ENCODE assay signal across 9 cellular contexts in the genomic region with DNA sequence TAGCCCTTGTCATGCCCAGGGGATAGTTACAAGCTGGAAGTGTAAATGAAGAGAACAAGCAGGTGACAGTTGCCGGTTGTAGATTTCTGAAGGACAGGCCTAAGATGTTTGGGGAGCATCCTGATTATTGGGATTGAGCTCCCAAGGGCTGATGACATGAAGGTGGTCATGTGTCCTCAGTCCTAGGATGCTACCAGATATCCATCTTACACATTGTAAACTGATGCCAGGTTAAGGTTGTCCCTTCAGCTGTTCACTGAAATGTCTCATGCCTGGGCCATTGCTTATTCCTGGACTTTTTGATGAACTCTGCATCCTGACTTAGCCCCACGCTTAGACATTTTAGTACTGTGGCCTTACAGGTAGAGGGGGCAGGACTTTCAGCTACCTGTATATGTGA. TPM values are rescaled to one million over a fixed set of nuclear protein-coding genes. Genes with fewer than 3 reads are reported as not detected.
DNase-seq lines count a peak whose midpoint lies in the region; ATAC-seq and TF ChIP-seq lines count a peak whose summit lies in the region.
"Had no signal": no experiment of that assay in that cellular context is flagged by ENCODE, and none has a peak within 500 bp of the region (broad histone marks: within the 10 kb centered on the region; RNA-seq: fewer than 3 reads in every experiment).

No MANE protein-coding gene starts in this region.

- intact Hi-C loops in dorsolateral prefrontal cortex (cut with DNase I): loop anchor here (2.0 to 5.0 kb wide), 3 partner anchors 47 to 143 kb away; a partner anchor contains a TSS

- TF ChIP-seq CTCF in MM.1S (IDR thresholded peaks at IDR 0.05; ENCODE audit: low read length) (0 out of 2 replicates have a peak, but pooled peaks have one; percentile 4), dorsolateral prefrontal cortex (IDR thresholded peaks at IDR 0.05 in 54 of 56, conservative IDR thresholded peaks at IDR 0.05 in 2 of 56; ENCODE audit: low read depth in 1 of 56, partially characterized antibody in 56 of 56) (no peak)

- H3K9me3 Mint-ChIP-seq in CD4-positive, CD25-positive, alpha-beta regulatory T cell: no peaks in the 10 kb centered on the region

- H3K79me2 ChIP-seq in MM.1S (ENCODE audit: low read length): peaks cover 55% of the 10 kb centered on the region

- no peak for DNase-seq in CD4-positive, CD25-positive, alpha-beta regulatory T cell
- DNase-seq in MM.1S (no peak), dorsolateral prefrontal cortex (no peak), NCI-H2107 treated with DMSO at 0.1 percent for 48 hours (lab: John Stamatoyannopoulos, UW; ENCODE audit: unreplicated experiment) (no peak), NCI-H510A (lab: John Stamatoyannopoulos, UW) (no peak), foreskin melanocyte (no peak)

- H3K4me1 Mint-ChIP-seq in CD4-positive, CD25-positive, alpha-beta regulatory T cell: peaks cover 17 to 62% (median 43%) of the 10 kb centered on the region in 4 donors

- peak overlapping the region; percentile 80 for H3K27ac ChIP-seq in CD4-positive, CD25-positive, alpha-beta regulatory T cell (ENCODE audit: insufficient read depth, low read length, poor library complexity, severe bottlenecking)
- peak overlapping the region; percentile 95 for H3K27ac ChIP-seq in MM.1S (ENCODE audit: low read length)
- H3K27ac ChIP-seq in dorsolateral prefrontal cortex: peak overlapping the region in 29 of 59 donors; percentile 28 to 97 (median 80)

- no peaks in the 10 kb centered on the region; the same call in 1 of the 2 replicates for H4K20me1 ChIP-seq in MM.1S (ENCODE audit: insufficient read depth, low read length)

- H3K4me2 ChIP-seq in MM.1S (ENCODE audit: low read depth, low read length): peak overlapping the region; percentile 99

- no peaks in the 10 kb centered on the region for H3K27me3 ChIP-seq in CD4-positive, CD25-positive, alpha-beta regulatory T cell (ENCODE audit: control insufficient read depth, insufficient read depth, low read length)
- H3K27me3 ChIP-seq in MM.1S (replicated peaks; ENCODE audit: insufficient read depth, low read length) (no peaks in the 10 kb centered on the region), dorsolateral prefrontal cortex (no peaks in the 10 kb centered on the region), neuron (ENCODE audit: insufficient read depth, low read length) (no peaks in the 10 kb centered on the region)

- peaks cover 33% of the 10 kb centered on the region for H3F3A ChIP-seq in MM.1S (ENCODE audit: insufficient read depth, low read length)

- peaks cover 4% of the 10 kb centered on the region for H3K27me3 Mint-ChIP-seq in CD4-positive, CD25-positive, alpha-beta regulatory T cell

- no peaks in the 10 kb centered on the region for H3K36me3 Mint-ChIP-seq in CD4-positive, CD25-positive, alpha-beta regulatory T cell

- no peaks in the 10 kb centered on the region for H3K9me3 ChIP-seq in CD4-positive, CD25-positive, alpha-beta regulatory T cell (ENCODE audit: control insufficient read depth in 2 of 2, low read length in 2 of 2)
- H3K9me3 ChIP-seq in MM.1S (replicated peaks; ENCODE audit: insufficient read depth, low read length) (no peaks in the 10 kb centered on the region), neuron (ENCODE audit: low read length) (peaks cover 2% of the 10 kb centered on the region)

- no peaks in the 10 kb centered on the region for H3K36me3 ChIP-seq in CD4-positive, CD25-positive, alpha-beta regulatory T cell (ENCODE audit: control insufficient read depth, insufficient read depth, low read length)
- H3K36me3 ChIP-seq in MM.1S (replicated peaks; ENCODE audit: insufficient read depth, low read length): no peaks in the 10 kb centered on the region
- peaks cover 10% of the 10 kb centered on the region for H3K36me3 ChIP-seq in neuron (ENCODE audit: insufficient read depth, low read length)

- peak overlapping the region; percentile 91 for H3K9ac ChIP-seq in MM.1S (ENCODE audit: low read length)

- H3K4me3 Mint-ChIP-seq in CD4-positive, CD25-positive, alpha-beta regulatory T cell: peak overlapping the region; percentile 83 to 92 (median 86)

- H2AFZ ChIP-seq in MM.1S (ENCODE audit: low read length) (no peak overlapping the region), neuron (ENCODE audit: low read depth, low read length) (no peak overlapping the region)

- H3K9me2 ChIP-seq in MM.1S (replicated peaks; ENCODE audit: insufficient read depth, low read length): no peaks in the 10 kb centered on the region

- peak overlapping the region; percentile 79 for H3K4me3 ChIP-seq in CD4-positive, CD25-positive, alpha-beta regulatory T cell (ENCODE audit: low read depth, low read length)
- peak overlapping the region; percentile 94 for H3K4me3 ChIP-seq in MM.1S (ENCODE audit: low read length)
- peak overlapping the region in 56 of 59 donors; percentile 66 to 97 (median 86) for H3K4me3 ChIP-seq in dorsolateral prefrontal cortex
- H3K4me3 ChIP-seq in neuron (ENCODE audit: low read length): peak overlapping the region; percentile 74

- H3K27ac Mint-ChIP-seq in CD4-positive, CD25-positive, alpha-beta regulatory T cell: peak overlapping the region; percentile 80 to 90 (median 83)

- H3K4me1 ChIP-seq in CD4-positive, CD25-positive, alpha-beta regulatory T cell (ENCODE audit: control insufficient read depth, insufficient read depth, low read length, poor library complexity, severe bottlenecking): peaks cover 49% of the 10 kb centered on the region
- H3K4me1 ChIP-seq in MM.1S (ENCODE audit: low read length) (peaks cover 22% of the 10 kb centered on the region), neuron (ENCODE audit: insufficient read depth, low read length) (peaks cover 16% of the 10 kb centered on the region)

- no peak for ATAC-seq in CD4-positive, CD25-positive, alpha-beta regulatory T cell (ENCODE audit: low read depth in 2 of 2)
- ATAC-seq in HG02885 (IDR thresholded peaks at IDR 0.05; ENCODE audit: poor library complexity, unreplicated experiment): no peak
- ATAC-seq: sciatic nerve had no signal

RNA-seq across cellular contexts. Expression of a gene that starts 1.3 kb away (rescaled TPM):
- 110 TPM for total RNA-seq in CD4-positive, CD25-positive, alpha-beta regulatory T cell
- polyA plus RNA-seq in CD4-positive, CD25-positive, alpha-beta regulatory T cell: 1 to 10 TPM; 2.9 to 5.0 (median 4.4) TPM
- total RNA-seq in dorsolateral prefrontal cortex: 100 to 1,000 TPM; 106 to 231 (median 160) TPM

RNA-seq across cellular contexts. Expression of a gene that starts 46.5 kb away (rescaled TPM):
- total RNA-seq in CD4-positive, CD25-positive, alpha-beta regulatory T cell: 670 TPM
- 1,000 to 10,000 TPM; 4,149 to 4,426 (median 4,258) TPM for polyA plus RNA-seq in CD4-positive, CD25-positive, alpha-beta regulatory T cell
- 1,000 to 10,000 TPM in 90 of 120 experiments, 100 to 1,000 TPM in 30; 527 to 1,424 (median 1,151) TPM for total RNA-seq in dorsolateral prefrontal cortex
